ENCODE assay signal across 1 cellular context in the genomic region with DNA sequence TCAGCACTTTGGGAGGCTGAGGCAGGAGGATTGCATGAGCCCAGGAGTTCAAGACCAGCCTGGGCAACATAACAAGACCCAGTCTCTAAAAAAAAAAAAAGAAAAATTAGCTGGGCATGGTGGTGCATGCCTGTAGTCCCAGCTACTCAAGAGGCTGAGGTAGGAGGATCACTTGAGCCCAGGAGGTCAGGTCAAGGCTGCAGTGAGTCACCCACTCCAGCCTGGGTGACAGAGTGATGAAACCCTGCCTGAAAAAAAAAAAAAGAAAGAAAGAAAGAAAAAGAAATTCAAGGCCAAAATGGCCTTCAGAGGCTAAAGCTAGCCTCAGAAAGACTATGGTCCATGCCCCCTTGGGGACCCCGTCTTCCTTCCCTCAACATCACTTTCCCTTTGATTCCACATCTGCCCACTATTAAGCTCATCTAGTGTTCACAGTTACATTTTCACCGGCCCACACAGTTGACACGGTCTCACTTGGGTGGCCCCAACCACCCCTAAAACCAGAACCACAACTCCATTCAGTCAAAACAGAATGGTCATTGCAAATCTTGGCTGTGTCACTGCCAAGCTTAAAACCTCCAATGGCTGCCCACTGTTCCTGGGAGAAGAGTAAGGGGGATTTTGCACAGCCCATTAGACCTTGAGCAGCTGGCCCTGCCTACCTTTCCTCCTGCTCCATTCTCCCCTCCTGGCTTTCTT.
TF ChIP-seq lines count a peak whose summit lies in the region.

No MANE protein-coding gene starts in this region.

TF ChIP-seq in GM23338, 12 proteins besides CTCF, POLR2A, EP300 and RAD21:
- TF ChIP-seq, protein P1, sequence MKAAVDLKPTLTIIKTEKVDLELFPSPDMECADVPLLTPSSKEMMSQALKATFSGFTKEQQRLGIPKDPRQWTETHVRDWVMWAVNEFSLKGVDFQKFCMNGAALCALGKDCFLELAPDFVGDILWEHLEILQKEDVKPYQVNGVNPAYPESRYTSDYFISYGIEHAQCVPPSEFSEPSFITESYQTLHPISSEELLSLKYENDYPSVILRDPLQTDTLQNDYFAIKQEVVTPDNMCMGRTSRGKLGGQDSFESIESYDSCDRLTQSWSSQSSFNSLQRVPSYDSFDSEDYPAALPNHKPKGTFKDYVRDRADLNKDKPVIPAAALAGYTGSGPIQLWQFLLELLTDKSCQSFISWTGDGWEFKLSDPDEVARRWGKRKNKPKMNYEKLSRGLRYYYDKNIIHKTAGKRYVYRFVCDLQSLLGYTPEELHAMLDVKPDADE (IDR thresholded peaks at IDR 0.05) = no peak
- TF ChIP-seq EZH2 (IDR thresholded peaks at IDR 0.05; ENCODE audit: low read depth, unreplicated experiment) = no peak
- TF ChIP-seq POLR2AphosphoS5 (IDR thresholded peaks at IDR 0.05; ENCODE audit: low read depth) = no peak
- no peak for TF ChIP-seq CREB1 (CRISPR knock-in tag; IDR thresholded peaks at IDR 0.05; ENCODE audit: low read depth)
- TF ChIP-seq ZNF114 (CRISPR knock-in tag; IDR thresholded peaks at IDR 0.05) = no peak
- no peak for TF ChIP-seq EZH2phosphoT487 (IDR thresholded peaks at IDR 0.05; ENCODE audit: unreplicated experiment)
- no peak for TF ChIP-seq STAT1 (IDR thresholded peaks at IDR 0.05; ENCODE audit: unreplicated experiment)
- no peak for TF ChIP-seq JUNB (IDR thresholded peaks at IDR 0.05; ENCODE audit: unreplicated experiment)
- TF ChIP-seq NANOG (IDR thresholded peaks at IDR 0.05; ENCODE audit: borderline replicate concordance) = no peak
- TF ChIP-seq, protein P2, sequence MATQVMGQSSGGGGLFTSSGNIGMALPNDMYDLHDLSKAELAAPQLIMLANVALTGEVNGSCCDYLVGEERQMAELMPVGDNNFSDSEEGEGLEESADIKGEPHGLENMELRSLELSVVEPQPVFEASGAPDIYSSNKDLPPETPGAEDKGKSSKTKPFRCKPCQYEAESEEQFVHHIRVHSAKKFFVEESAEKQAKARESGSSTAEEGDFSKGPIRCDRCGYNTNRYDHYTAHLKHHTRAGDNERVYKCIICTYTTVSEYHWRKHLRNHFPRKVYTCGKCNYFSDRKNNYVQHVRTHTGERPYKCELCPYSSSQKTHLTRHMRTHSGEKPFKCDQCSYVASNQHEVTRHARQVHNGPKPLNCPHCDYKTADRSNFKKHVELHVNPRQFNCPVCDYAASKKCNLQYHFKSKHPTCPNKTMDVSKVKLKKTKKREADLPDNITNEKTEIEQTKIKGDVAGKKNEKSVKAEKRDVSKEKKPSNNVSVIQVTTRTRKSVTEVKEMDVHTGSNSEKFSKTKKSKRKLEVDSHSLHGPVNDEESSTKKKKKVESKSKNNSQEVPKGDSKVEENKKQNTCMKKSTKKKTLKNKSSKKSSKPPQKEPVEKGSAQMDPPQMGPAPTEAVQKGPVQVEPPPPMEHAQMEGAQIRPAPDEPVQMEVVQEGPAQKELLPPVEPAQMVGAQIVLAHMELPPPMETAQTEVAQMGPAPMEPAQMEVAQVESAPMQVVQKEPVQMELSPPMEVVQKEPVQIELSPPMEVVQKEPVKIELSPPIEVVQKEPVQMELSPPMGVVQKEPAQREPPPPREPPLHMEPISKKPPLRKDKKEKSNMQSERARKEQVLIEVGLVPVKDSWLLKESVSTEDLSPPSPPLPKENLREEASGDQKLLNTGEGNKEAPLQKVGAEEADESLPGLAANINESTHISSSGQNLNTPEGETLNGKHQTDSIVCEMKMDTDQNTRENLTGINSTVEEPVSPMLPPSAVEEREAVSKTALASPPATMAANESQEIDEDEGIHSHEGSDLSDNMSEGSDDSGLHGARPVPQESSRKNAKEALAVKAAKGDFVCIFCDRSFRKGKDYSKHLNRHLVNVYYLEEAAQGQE (IDR thresholded peaks at IDR 0.05; ENCODE audit: unreplicated experiment) = no peak
- TF ChIP-seq, protein P3, sequence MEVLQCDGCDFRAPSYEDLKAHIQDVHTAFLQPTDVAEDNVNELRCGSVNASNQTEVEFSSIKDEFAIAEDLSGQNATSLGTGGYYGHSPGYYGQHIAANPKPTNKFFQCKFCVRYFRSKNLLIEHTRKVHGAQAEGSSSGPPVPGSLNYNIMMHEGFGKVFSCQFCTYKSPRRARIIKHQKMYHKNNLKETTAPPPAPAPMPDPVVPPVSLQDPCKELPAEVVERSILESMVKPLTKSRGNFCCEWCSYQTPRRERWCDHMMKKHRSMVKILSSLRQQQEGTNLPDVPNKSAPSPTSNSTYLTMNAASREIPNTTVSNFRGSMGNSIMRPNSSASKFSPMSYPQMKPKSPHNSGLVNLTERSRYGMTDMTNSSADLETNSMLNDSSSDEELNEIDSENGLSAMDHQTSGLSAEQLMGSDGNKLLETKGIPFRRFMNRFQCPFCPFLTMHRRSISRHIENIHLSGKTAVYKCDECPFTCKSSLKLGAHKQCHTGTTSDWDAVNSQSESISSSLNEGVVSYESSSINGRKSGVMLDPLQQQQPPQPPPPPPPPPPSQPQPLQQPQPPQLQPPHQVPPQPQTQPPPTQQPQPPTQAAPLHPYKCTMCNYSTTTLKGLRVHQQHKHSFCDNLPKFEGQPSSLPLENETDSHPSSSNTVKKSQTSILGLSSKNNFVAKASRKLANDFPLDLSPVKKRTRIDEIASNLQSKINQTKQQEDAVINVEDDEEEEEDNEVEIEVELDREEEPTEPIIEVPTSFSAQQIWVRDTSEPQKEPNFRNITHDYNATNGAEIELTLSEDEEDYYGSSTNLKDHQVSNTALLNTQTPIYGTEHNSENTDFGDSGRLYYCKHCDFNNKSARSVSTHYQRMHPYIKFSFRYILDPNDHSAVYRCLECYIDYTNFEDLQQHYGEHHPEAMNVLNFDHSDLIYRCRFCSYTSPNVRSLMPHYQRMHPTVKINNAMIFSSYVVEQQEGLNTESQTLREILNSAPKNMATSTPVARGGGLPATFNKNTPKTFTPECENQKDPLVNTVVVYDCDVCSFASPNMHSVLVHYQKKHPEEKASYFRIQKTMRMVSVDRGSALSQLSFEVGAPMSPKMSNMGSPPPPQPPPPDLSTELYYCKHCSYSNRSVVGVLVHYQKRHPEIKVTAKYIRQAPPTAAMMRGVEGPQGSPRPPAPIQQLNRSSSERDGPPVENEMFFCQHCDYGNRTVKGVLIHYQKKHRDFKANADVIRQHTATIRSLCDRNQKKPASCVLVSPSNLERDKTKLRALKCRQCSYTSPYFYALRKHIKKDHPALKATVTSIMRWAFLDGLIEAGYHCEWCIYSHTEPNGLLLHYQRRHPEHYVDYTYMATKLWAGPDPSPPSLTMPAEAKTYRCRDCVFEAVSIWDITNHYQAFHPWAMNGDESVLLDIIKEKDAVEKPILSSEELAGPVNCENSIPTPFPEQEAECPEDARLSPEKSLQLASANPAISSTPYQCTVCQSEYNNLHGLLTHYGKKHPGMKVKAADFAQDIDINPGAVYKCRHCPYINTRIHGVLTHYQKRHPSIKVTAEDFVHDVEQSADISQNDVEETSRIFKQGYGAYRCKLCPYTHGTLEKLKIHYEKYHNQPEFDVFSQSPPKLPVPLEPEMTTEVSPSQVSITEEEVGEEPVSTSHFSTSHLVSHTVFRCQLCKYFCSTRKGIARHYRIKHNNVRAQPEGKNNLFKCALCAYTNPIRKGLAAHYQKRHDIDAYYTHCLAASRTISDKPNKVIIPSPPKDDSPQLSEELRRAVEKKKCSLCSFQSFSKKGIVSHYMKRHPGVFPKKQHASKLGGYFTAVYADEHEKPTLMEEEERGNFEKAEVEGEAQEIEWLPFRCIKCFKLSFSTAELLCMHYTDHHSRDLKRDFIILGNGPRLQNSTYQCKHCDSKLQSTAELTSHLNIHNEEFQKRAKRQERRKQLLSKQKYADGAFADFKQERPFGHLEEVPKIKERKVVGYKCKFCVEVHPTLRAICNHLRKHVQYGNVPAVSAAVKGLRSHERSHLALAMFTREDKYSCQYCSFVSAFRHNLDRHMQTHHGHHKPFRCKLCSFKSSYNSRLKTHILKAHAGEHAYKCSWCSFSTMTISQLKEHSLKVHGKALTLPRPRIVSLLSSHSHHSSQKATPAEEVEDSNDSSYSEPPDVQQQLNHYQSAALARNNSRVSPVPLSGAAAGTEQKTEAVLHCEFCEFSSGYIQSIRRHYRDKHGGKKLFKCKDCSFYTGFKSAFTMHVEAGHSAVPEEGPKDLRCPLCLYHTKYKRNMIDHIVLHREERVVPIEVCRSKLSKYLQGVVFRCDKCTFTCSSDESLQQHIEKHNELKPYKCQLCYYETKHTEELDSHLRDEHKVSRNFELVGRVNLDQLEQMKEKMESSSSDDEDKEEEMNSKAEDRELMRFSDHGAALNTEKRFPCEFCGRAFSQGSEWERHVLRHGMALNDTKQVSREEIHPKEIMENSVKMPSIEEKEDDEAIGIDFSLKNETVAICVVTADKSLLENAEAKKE (CRISPR knock-in tag; IDR thresholded peaks at IDR 0.05) = no peak
- TF ChIP-seq ZNF331 (CRISPR knock-in tag; IDR thresholded peaks at IDR 0.05; ENCODE audit: low read depth) = no peak
